In the genomic region with DNA sequence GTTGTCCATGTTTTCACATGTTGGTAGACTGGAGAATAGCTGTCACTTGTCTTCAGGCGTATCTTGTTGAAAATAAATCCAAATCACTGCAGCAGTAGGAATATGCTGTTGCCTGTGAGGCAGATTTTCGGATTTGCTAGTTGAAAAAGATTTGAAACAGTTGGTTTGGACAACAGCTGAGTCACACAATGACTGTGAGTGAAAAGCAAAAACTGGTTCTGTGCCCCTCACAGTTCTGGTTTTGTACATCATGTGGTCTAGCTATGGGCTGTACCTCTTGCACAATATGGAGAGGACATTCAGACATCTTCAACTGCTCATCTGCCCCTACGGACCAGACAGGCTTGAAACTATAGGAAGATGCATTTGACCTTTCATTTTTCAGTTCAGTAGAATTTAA, we compare ENCODE assay signal across 8 cellular contexts. TPM values are rescaled to one million over a fixed set of nuclear protein-coding genes. Genes with fewer than 3 reads are reported as not detected.
A peak's percentile ranks its signal among the peaks of the same experiment; 100 is the strongest.
DNase-seq lines count a peak whose midpoint lies in the region; ATAC-seq and TF ChIP-seq lines count a peak whose summit lies in the region.

No MANE protein-coding gene starts in this region.

- no CpG with 5 or more reads among the region's 3 CpGs for WGBS in iPS DF 6.9 (ENCODE audit: insufficient coverage, insufficient read length)

- H3K27me3 Mint-ChIP-seq in activated naive CD4-positive, alpha-beta T cell treated with anti-CD3 and anti-CD28 coated beads, Interleukin-2, amount 10 ng/mL, durations not matched to agents 7 days and 5 days, result no peaks in the 10 kb centered on the region
- no peaks in the 10 kb centered on the region for H3K27me3 Mint-ChIP-seq in stimulated activated memory B cell treated with anti-CD40 and anti-IgM and Interleukin-4, amounts not matched to agents 10 μg/mL and 1 μg/mL and 100 μg/mL, for 72 hours

- no peak for TF ChIP-seq CTCF in cardiac muscle cell (IDR thresholded peaks at IDR 0.05; ENCODE audit: low read depth, low read length)

- H3K27me3 ChIP-seq in cardiac muscle cell (no peaks in the 10 kb centered on the region), iPS DF 6.9 (ENCODE audit: control insufficient read depth, insufficient read depth, low read length) (peaks cover 4% of the 10 kb centered on the region; the same call in 1 of the 2 replicates)

- H3K36me3 ChIP-seq in cardiac muscle cell, result no peaks in the 10 kb centered on the region
- H3K36me3 ChIP-seq in iPS DF 6.9 (ENCODE audit: control insufficient read depth, insufficient read depth, low read length), result 0 out of 2 replicates have a peak, but pooled peaks cover 5% of the 10 kb centered on the region

- peaks cover 61% of the 10 kb centered on the region for H3K4me1 Mint-ChIP-seq in activated naive CD4-positive, alpha-beta T cell treated with anti-CD3 and anti-CD28 coated beads, Interleukin-2, amount 10 ng/mL, durations not matched to agents 7 days and 5 days
- H3K4me1 Mint-ChIP-seq in stimulated activated memory B cell treated with anti-CD40 and anti-IgM and Interleukin-4, amounts not matched to agents 10 μg/mL and 1 μg/mL and 100 μg/mL, for 72 hours, result peaks cover 80% of the 10 kb centered on the region

- peaks cover 46% of the 10 kb centered on the region for H3K36me3 Mint-ChIP-seq in activated naive CD4-positive, alpha-beta T cell treated with anti-CD3 and anti-CD28 coated beads, Interleukin-2, amount 10 ng/mL, durations not matched to agents 7 days and 5 days
- peaks cover 7% of the 10 kb centered on the region for H3K36me3 Mint-ChIP-seq in stimulated activated memory B cell treated with anti-CD40 and anti-IgM and Interleukin-4, amounts not matched to agents 10 μg/mL and 1 μg/mL and 100 μg/mL, for 72 hours

- H3K27ac ChIP-seq in cardiac muscle cell, result peak overlapping the region; percentile 99
- no peak overlapping the region for H3K27ac ChIP-seq in iPS DF 6.9 (ENCODE audit: low read length)

- no peak for ATAC-seq in stimulated activated memory B cell treated with anti-CD40 and anti-IgM and Interleukin-4, amounts not matched to agents 10 μg/mL and 1 μg/mL and 100 μg/mL, for 72 hours

- intact Hi-C loops in cardiac septum (cut with DNase I), result loop anchor here (5.0 kb wide), 2 partner anchors 347 to 373 kb away; a partner anchor contains a TSS

- peak overlapping the region; percentile 96 for H3K27ac Mint-ChIP-seq in activated naive CD4-positive, alpha-beta T cell treated with anti-CD3 and anti-CD28 coated beads, Interleukin-2, amount 10 ng/mL, durations not matched to agents 7 days and 5 days
- peak overlapping the region; percentile 93 for H3K27ac Mint-ChIP-seq in stimulated activated memory B cell treated with anti-CD40 and anti-IgM and Interleukin-4, amounts not matched to agents 10 μg/mL and 1 μg/mL and 100 μg/mL, for 72 hours

- H3K4me1 ChIP-seq in cardiac muscle cell (ENCODE audit: low read depth) (peaks cover 56% of the 10 kb centered on the region), iPS DF 6.9 (ENCODE audit: control insufficient read depth, insufficient read depth, low read length) (peaks cover 5% of the 10 kb centered on the region; the same call in 1 of the 2 replicates)

- CTCF ChIA-PET in activated naive CD4-positive, alpha-beta T cell treated with anti-CD3 and anti-CD28 coated beads, Interleukin-2, amount 10 ng/mL, durations not matched to agents 7 days and 5 days (lab: Charles Lee), result interaction anchor here (0.6 to 1.5 kb wide), 2 partner anchors 21 to 697 kb away, joined by 3 to 4 read pairs; no protein-coding TSS in a partner anchor

- H3K4me3 ChIP-seq in cardiac muscle cell, result peak overlapping the region; percentile 97
- peak overlapping the region; percentile 94; the same call in 1 of the 2 replicates for H3K4me3 ChIP-seq in iPS DF 6.9 (ENCODE audit: low read length)

- peak in 1 of 2 donors; percentile 77 for DNase-seq in cardiac muscle cell (ENCODE audit: low read depth in 1 of 2, low spot score in 1 of 2)
- DNase-seq in cardiac septum (ENCODE audit: low spot score), result no peak
- no peak for DNase-seq in activated naive CD4-positive, alpha-beta T cell treated with anti-CD3 and anti-CD28 coated beads, Interleukin-2, amount 10 ng/mL, durations not matched to agents 7 days and 5 days
- DNase-seq in iPS DF 6.9 (ENCODE audit: low read depth, low spot score), result no peak
- DNase-seq in stimulated activated naive CD4-positive, alpha-beta T cell (lab: John Stamatoyannopoulos, UW), result no peak
- no peak for DNase-seq in NCI-H2081 treated with DMSO at 0.1 percent for 48 hours (lab: John Stamatoyannopoulos, UW)
- DNase-seq in NCI-H2196 (lab: John Stamatoyannopoulos, UW; ENCODE audit: unreplicated experiment), result no peak

- H3K9me3 ChIP-seq in cardiac muscle cell (ENCODE audit: low read depth), result no peaks in the 10 kb centered on the region
- no peaks in the 10 kb centered on the region for H3K9me3 ChIP-seq in iPS DF 6.9 (ENCODE audit: control insufficient read depth, insufficient read depth, low read length)

- H3K9me3 Mint-ChIP-seq in activated naive CD4-positive, alpha-beta T cell treated with anti-CD3 and anti-CD28 coated beads, Interleukin-2, amount 10 ng/mL, durations not matched to agents 7 days and 5 days, result no peaks in the 10 kb centered on the region
- H3K9me3 Mint-ChIP-seq in stimulated activated memory B cell treated with anti-CD40 and anti-IgM and Interleukin-4, amounts not matched to agents 10 μg/mL and 1 μg/mL and 100 μg/mL, for 72 hours, result no peaks in the 10 kb centered on the region

- peak overlapping the region; percentile 93 for H3K4me3 Mint-ChIP-seq in activated naive CD4-positive, alpha-beta T cell treated with anti-CD3 and anti-CD28 coated beads, Interleukin-2, amount 10 ng/mL, durations not matched to agents 7 days and 5 days
- peak overlapping the region; percentile 94 for H3K4me3 Mint-ChIP-seq in stimulated activated memory B cell treated with anti-CD40 and anti-IgM and Interleukin-4, amounts not matched to agents 10 μg/mL and 1 μg/mL and 100 μg/mL, for 72 hours

RNA-seq across cellular contexts. Expression of a gene that starts 1.8 kb away (rescaled TPM):
- 421 and 499 TPM in 2 replicates for total RNA-seq in cardiac muscle cell
- 662 and 732 TPM in 2 replicates for polyA plus RNA-seq in cardiac muscle cell
- total RNA-seq in cardiac septum, result 332 TPM

RNA-seq across cellular contexts. Expression of a gene that starts 18.8 kb away (rescaled TPM):
- 27.7 and 43.7 TPM in 2 replicates for total RNA-seq in cardiac muscle cell
- polyA plus RNA-seq in cardiac muscle cell, result 36.2 and 37.2 TPM in 2 replicates
- total RNA-seq in cardiac septum, result 8.9 TPM

RNA-seq across cellular contexts. Expression of a gene that starts 24.8 kb away (rescaled TPM):
- 106 and 139 TPM in 2 replicates for total RNA-seq in cardiac muscle cell
- 144 and 193 TPM in 2 replicates for polyA plus RNA-seq in cardiac muscle cell
- total RNA-seq in cardiac septum, result 39.7 TPM

RNA-seq across cellular contexts. Expression of a gene that starts 55.8 kb away (rescaled TPM):
- total RNA-seq in cardiac muscle cell (354 and 408 TPM in 2 replicates), cardiac septum (213 TPM)
- 394 and 450 TPM in 2 replicates for polyA plus RNA-seq in cardiac muscle cell
